8 cellular contexts compared by ENCODE assay signal in genomic region chr6:30066577-30067459, GRCh38. TPM values are rescaled to one million over a fixed set of nuclear protein-coding genes. Genes with fewer than 3 reads are reported as not detected.
A peak's percentile ranks its signal among the peaks of the same experiment; 100 is the strongest.
DNase-seq lines count a peak whose midpoint lies in the region; ATAC-seq, FAIRE-seq and TF ChIP-seq lines count a peak whose summit lies in the region.

A gene with protein sequence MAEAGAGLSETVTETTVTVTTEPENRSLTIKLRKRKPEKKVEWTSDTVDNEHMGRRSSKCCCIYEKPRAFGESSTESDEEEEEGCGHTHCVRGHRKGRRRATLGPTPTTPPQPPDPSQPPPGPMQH (plus strand): TSS chr6:30067198. CDS start chr6:30067411, 213 bp downstream.

- no peaks in the 10 kb centered on the region for H3K27me3 ChIP-seq in OCI-LY3 (ENCODE audit: low read depth, low read length)

- peak within 1 kb of the TSS; percentile 90 for H3K4me2 ChIP-seq in OCI-LY3 (ENCODE audit: low read length)

- H3K4me1 ChIP-seq in OCI-LY3 (ENCODE audit: low read length) (peaks cover 14% of the 10 kb centered on the region), mesodermal cell (ENCODE audit: control insufficient read depth, insufficient read depth, low read length, poor library complexity, severe bottlenecking) (peaks cover 12% of the 10 kb centered on the region)

- peak within 1 kb of the TSS; percentile 81 for H3K9ac ChIP-seq in OCI-LY3 (ENCODE audit: low read length)

- H3K9me3 ChIP-seq in OCI-LY3 (ENCODE audit: insufficient read depth, low read length) (no peaks in the 10 kb centered on the region), mesodermal cell (ENCODE audit: control insufficient read depth, low read length) (no peaks in the 10 kb centered on the region)

- peak; percentile 99 for FAIRE-seq in endometrium (lab: Jason Lieb, UNC)

- H4K20me1 ChIP-seq in OCI-LY3 (ENCODE audit: insufficient read depth, low read length) = no peaks in the 10 kb centered on the region

- peak within 1 kb of the TSS; percentile 78; the same call in 1 of the 2 replicates for H2AFZ ChIP-seq in OCI-LY3 (ENCODE audit: low read depth, low read length)

- no peak for TF ChIP-seq CTCF in OCI-LY3 (IDR thresholded peaks at IDR 0.05; ENCODE audit: low read depth, low read length)

- peak within 1 kb of the TSS; percentile 79 for H3K27ac ChIP-seq in OCI-LY3 (ENCODE audit: low read length)
- peak within 1 kb of the TSS; percentile 84 for H3K27ac ChIP-seq in mesodermal cell (ENCODE audit: low read depth, low read length, severe bottlenecking)

- H3K4me3 ChIP-seq in OCI-LY3 (ENCODE audit: low read length) = peak within 1 kb of the TSS; percentile 92
- H3K4me3 ChIP-seq in mesodermal cell (ENCODE audit: extremely low read depth, insufficient read depth, low read length, poor library complexity, severe bottlenecking) = peak within 1 kb of the TSS; percentile 53

- peak; percentile 93 for ATAC-seq in GM21515 (IDR thresholded peaks at IDR 0.05; ENCODE audit: unreplicated experiment)

- DNase-seq in D341Med (ENCODE audit: low spot score) (peak; percentile 92), HuH-7 (ENCODE audit: low spot score) (peak; percentile 89)
- peak; percentile 97 for DNase-seq in activated CD8-positive, alpha-beta memory T cell treated with anti-CD3 and anti-CD28 coated beads, Interleukin-2, amount 50 U/mL, for 48 hours
- peak; percentile 98 to 99 for DNase-seq in stimulated activated CD8-positive, alpha-beta memory T cell treated with anti-CD3 and anti-CD28 coated beads, Interleukin-15, amount 100 ng/mL, for 4 hours (ENCODE audit: low read depth in 2 of 2)

- WGBS in mesodermal cell (ENCODE audit: insufficient coverage in 2 of 2), 2 experiments = 1 to 4% methylated on average over 31 to 32 of the region's 46 CpGs

- H3K36me3 ChIP-seq in OCI-LY3 (replicated peaks; ENCODE audit: low read depth, low read length) (peaks cover 8% of the 10 kb centered on the region), mesodermal cell (ENCODE audit: control insufficient read depth, insufficient read depth, low read length) (peaks cover 27% of the 10 kb centered on the region)

- H3K79me2 ChIP-seq in OCI-LY3 (ENCODE audit: low read length) = peaks cover 14% of the 10 kb centered on the region

RNA-seq across cellular contexts. Expression of the gene that starts here (rescaled TPM):
- 44.3 TPM for polyA plus RNA-seq in mesodermal cell (2013, experiment 1 of 2)
- 39.4 TPM for polyA plus RNA-seq in mesodermal cell (2013, experiment 2 of 2)

Comparison
In these comparisons a context has a peak if more than half of its experiments do, and no peak if none do; other contexts are left out.
1. Peak in every context shown above with its lines: DNase-seq, ATAC-seq, H3K4me3 ChIP-seq and H3K27ac ChIP-seq.